9 cellular contexts compared by ENCODE assay signal in the genomic region with DNA sequence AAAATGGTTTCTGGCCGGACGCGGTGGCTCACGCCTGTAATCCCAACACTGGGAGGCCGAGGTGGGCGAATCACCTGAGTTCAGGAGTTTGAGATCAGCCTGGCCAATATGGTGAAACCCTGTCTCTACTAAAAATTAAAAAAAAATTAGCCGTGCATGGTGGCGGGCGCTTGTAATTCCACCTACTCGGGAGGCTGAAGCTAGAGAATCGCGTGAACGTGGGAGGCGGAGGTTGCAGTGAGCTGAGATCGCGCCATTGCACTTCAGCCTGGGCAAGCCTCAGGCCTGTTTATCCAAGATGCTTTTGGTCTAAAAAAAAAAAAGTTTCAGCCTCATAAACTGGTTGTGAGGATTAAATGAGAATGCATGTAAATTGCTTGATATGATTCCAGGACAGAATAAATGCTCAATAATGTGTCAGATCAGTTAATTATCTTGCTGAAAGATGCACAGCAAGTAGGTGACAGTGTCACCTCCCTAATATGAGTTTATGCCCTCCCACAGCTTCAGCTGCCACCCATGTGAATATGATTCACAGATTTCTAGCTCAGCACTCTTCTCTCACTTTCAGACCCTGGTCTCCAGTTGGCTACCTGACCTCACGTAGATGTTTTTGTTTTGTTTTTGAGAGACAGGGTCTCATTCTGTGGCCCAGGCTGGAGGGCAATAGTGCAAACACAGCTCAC. TPM values are rescaled to one million over a fixed set of nuclear protein-coding genes. Genes with fewer than 3 reads are reported as not detected.
A peak's percentile ranks its signal among the peaks of the same experiment; 100 is the strongest.
DNase-seq lines count a peak whose midpoint lies in the region; ATAC-seq, FAIRE-seq and TF ChIP-seq lines count a peak whose summit lies in the region.
"Had no signal": no experiment of that assay in that cellular context is flagged by ENCODE, and none has a peak within 500 bp of the region (broad histone marks: within the 10 kb centered on the region; RNA-seq: fewer than 3 reads in every experiment).

No MANE protein-coding gene starts in this region.

- H3K27ac ChIP-seq in keratinocyte (ENCODE audit: control insufficient read depth, insufficient read depth, low read length) (peak overlapping the region; percentile 92), upper lobe of left lung (no peak overlapping the region)

- WGBS in upper lobe of left lung, 2 donors, result 58 to 78% methylated on average over 17 of the region's 17 CpGs

- H3K9me1 ChIP-seq in keratinocyte (ENCODE audit: control insufficient read depth, extremely low read depth, insufficient read depth, low read length), result no peaks in the 10 kb centered on the region

- no peaks in the 10 kb centered on the region for H4K20me1 ChIP-seq in keratinocyte (ENCODE audit: control insufficient read depth, extremely low read depth, insufficient read depth, low read length)

- FAIRE-seq in keratinocyte (lab: Jason Lieb, UNC), result no peak

- H3K36me3 ChIP-seq in keratinocyte (ENCODE audit: control insufficient read depth in 2 of 2, extremely low read depth in 1 of 2, insufficient read depth in 2 of 2, low read length in 2 of 2) (no peaks in the 10 kb centered on the region), upper lobe of left lung (peaks cover 0 to 2% (median 0%) of the 10 kb centered on the region in 4 donors)

- H3K4me3 ChIP-seq in keratinocyte (ENCODE audit: control insufficient read depth in 2 of 3, extremely low read depth in 1 of 3, insufficient read depth in 2 of 3, low read depth in 1 of 3, low read length in 3 of 3) (peak overlapping the region in 2 of 3 experiments; percentile 87 to 98), upper lobe of left lung (peak overlapping the region in 3 of 4 donors; percentile 76 to 82 (median 78))

- no peak overlapping the region for H3K27ac Mint-ChIP-seq in activated T-cell treated with anti-CD3 and anti-CD28 coated beads, Interleukin-2, amount 50 U/mL, for 72 hours

- no peak for TF ChIP-seq POLR2A in upper lobe of left lung (IDR thresholded peaks at IDR 0.05)

- H3K4me2 ChIP-seq in keratinocyte (ENCODE audit: control insufficient read depth, extremely low read depth, insufficient read depth, low read depth, low read length), result peak overlapping the region; percentile 79

- H2AFZ ChIP-seq in keratinocyte (ENCODE audit: control insufficient read depth, low read length), result peak overlapping the region; percentile 100

- no peak for TF ChIP-seq EP300 in upper lobe of left lung (IDR thresholded peaks at IDR 0.05)

- DNase-seq in stimulated activated CD4-positive, alpha-beta T cell treated with anti-CD3 and anti-CD28 coated beads, Interleukin-15, amount 100 ng/mL, for 24 hours, result peak; percentile 15
- no peak for DNase-seq in stimulated activated CD4-positive, alpha-beta T cell treated with anti-CD3 and anti-CD28 coated beads, Interleukin-2, amount 100 ng/mL, for 48 hours
- peak in 1 of 2 donors; percentile 12 for DNase-seq in activated T-cell treated with anti-CD3 and anti-CD28 coated beads, Interleukin-2, amount 50 U/mL, for 72 hours
- no peak for DNase-seq in keratinocyte (ENCODE audit: low read depth, low spot score)
- no peak for DNase-seq in upper lobe of left lung
- DNase-seq in cortex of kidney (lab: John Stamatoyannopoulos, UW), result no peak
- no peak for DNase-seq in NCI-H146 (lab: John Stamatoyannopoulos, UW)
- DNase-seq: cerebellar nuclear complex had no signal

- TF ChIP-seq CTCF in keratinocyte (optimal IDR thresholded peaks at IDR 0.05 in 1 of 3, IDR thresholded peaks at IDR 0.05 in 1 of 3, conservative IDR thresholded peaks at IDR 0.05 in 1 of 3; ENCODE audit: extremely low read depth in 1 of 3, insufficient read depth in 2 of 3, low read length in 3 of 3), result no peak
- no peak for TF ChIP-seq CTCF in upper lobe of left lung (IDR thresholded peaks at IDR 0.05)

- peaks cover 17% of the 10 kb centered on the region for H3K4me1 ChIP-seq in keratinocyte (ENCODE audit: control insufficient read depth, extremely low read depth, insufficient read depth, low read length)
- peaks cover 10 to 18% (median 13%) of the 10 kb centered on the region in 4 donors for H3K4me1 ChIP-seq in upper lobe of left lung

- H3K9me3 ChIP-seq in keratinocyte (ENCODE audit: control insufficient read depth, low read depth, low read length), result no peaks in the 10 kb centered on the region
- H3K9me3 ChIP-seq in upper lobe of left lung, result no peaks in the 10 kb centered on the region

- no peaks in the 10 kb centered on the region for H3K9me3 Mint-ChIP-seq in activated T-cell treated with anti-CD3 and anti-CD28 coated beads, Interleukin-2, amount 50 U/mL, for 72 hours

- peaks cover 39% of the 10 kb centered on the region for H3K4me1 Mint-ChIP-seq in activated T-cell treated with anti-CD3 and anti-CD28 coated beads, Interleukin-2, amount 50 U/mL, for 72 hours (ENCODE audit: low read depth)

- dilution Hi-C loops in keratinocyte (cut with MboI; ENCODE audit: extremely low pct_ligation_motif_present, low sequenced_read_pairs), result no loop called here

- no peaks in the 10 kb centered on the region for H3K27me3 ChIP-seq in keratinocyte (ENCODE audit: control insufficient read depth, extremely low read depth, insufficient read depth, low read length)
- no peaks in the 10 kb centered on the region for H3K27me3 ChIP-seq in upper lobe of left lung

- H3K4me3 Mint-ChIP-seq in activated T-cell treated with anti-CD3 and anti-CD28 coated beads, Interleukin-2, amount 50 U/mL, for 72 hours, result peak overlapping the region; percentile 64 to 69

- peak overlapping the region; percentile 96 for H3K9ac ChIP-seq in keratinocyte (ENCODE audit: control insufficient read depth, extremely low read depth, insufficient read depth, low read length)

- peaks cover 13 to 17% of the 10 kb centered on the region in 2 donors for H3K36me3 Mint-ChIP-seq in activated T-cell treated with anti-CD3 and anti-CD28 coated beads, Interleukin-2, amount 50 U/mL, for 72 hours (ENCODE audit: insufficient read depth in 2 of 2)

- ATAC-seq in activated T-cell treated with anti-CD3 and anti-CD28 coated beads, Interleukin-2, amount 50 U/mL, for 72 hours (replicated peaks in 1 of 2), result peak in 1 of 2 donors; percentile 28
- ATAC-seq in upper lobe of left lung (ENCODE audit: low FRiP score in 2 of 2) (no peak), HG02884 (IDR thresholded peaks at IDR 0.05; ENCODE audit: unreplicated experiment) (no peak)

- peaks cover 40% of the 10 kb centered on the region for H3K79me2 ChIP-seq in keratinocyte (ENCODE audit: control insufficient read depth, insufficient read depth, low read length)

- no peaks in the 10 kb centered on the region for H3K27me3 Mint-ChIP-seq in activated T-cell treated with anti-CD3 and anti-CD28 coated beads, Interleukin-2, amount 50 U/mL, for 72 hours (ENCODE audit: low read depth)

RNA-seq across cellular contexts. Expression of a gene that starts 1.1 kb away (rescaled TPM):
- 10 to 100 TPM; 45.6 to 47.9 TPM for total RNA-seq in activated T-cell treated with anti-CD3 and anti-CD28 coated beads, Interleukin-2, amount 50 U/mL, for 72 hours
- polyA plus RNA-seq in keratinocyte, result 47.7 to 71.8 TPM (median 48.4 TPM) in 3 replicates
- polyA plus RNA-seq in keratinocyte (2011; ENCODE audit: low read depth), result 4.6 TPM
- polyA plus RNA-seq in keratinocyte (2011; cell fraction: cytosol; rRNA removed), result 28.4 and 53.5 TPM in 2 replicates
- polyA plus RNA-seq in keratinocyte (2011; cell fraction: nucleus; rRNA removed), result 62.4 and 87.9 TPM in 2 replicates
- 21.3 and 30.8 TPM in 2 replicates for polyA plus RNA-seq in keratinocyte (2012; ENCODE audit: low replicate concordance)
- 20.3 to 78.6 TPM (median 48.3 TPM) in 3 replicates for polyA minus RNA-seq in keratinocyte
- polyA minus RNA-seq in keratinocyte (2011; cell fraction: cytosol; rRNA and poly(A)+ RNA removed), result 47.4 TPM
- 43.5 and 62.9 TPM in 2 replicates for polyA minus RNA-seq in keratinocyte (2011; cell fraction: nucleus; rRNA and poly(A)+ RNA removed)
- 10 to 100 TPM in 5 of 6 donors, 1 to 10 TPM in 1; 5.2 to 31.4 (median 23.0) TPM for total RNA-seq in upper lobe of left lung

RNA-seq across cellular contexts. Expression of a gene that starts 47.9 kb away (rescaled TPM):
- 10 to 100 TPM; 22.4 to 31.8 TPM for total RNA-seq in activated T-cell treated with anti-CD3 and anti-CD28 coated beads, Interleukin-2, amount 50 U/mL, for 72 hours
- polyA plus RNA-seq in keratinocyte, result 10.4 to 14.9 TPM (median 13.1 TPM) in 3 replicates
- 2.1 TPM for polyA plus RNA-seq in keratinocyte (2011; ENCODE audit: low read depth)
- polyA plus RNA-seq in keratinocyte (2011; cell fraction: cytosol; rRNA removed), result 12.8 and 14.5 TPM in 2 replicates
- polyA plus RNA-seq in keratinocyte (2011; cell fraction: nucleus; rRNA removed), result 12.7 and 17.8 TPM in 2 replicates
- polyA plus RNA-seq in keratinocyte (2012; ENCODE audit: low replicate concordance), result 6.6 and 8.7 TPM in 2 replicates
- polyA minus RNA-seq in keratinocyte, result 21.1 to 32.3 TPM (median 23.8 TPM) in 3 replicates
- 16.5 TPM for polyA minus RNA-seq in keratinocyte (2011; cell fraction: cytosol; rRNA and poly(A)+ RNA removed)
- polyA minus RNA-seq in keratinocyte (2011; cell fraction: nucleus; rRNA and poly(A)+ RNA removed), result 9.0 and 13.9 TPM in 2 replicates
- total RNA-seq in upper lobe of left lung, result 10 to 100 TPM in 4 of 6 donors, 1 to 10 TPM in 2; 8.4 to 18.9 (median 10.7) TPM

RNA-seq across cellular contexts. Expression of a gene that starts 48.2 kb away (rescaled TPM):
- total RNA-seq in activated T-cell treated with anti-CD3 and anti-CD28 coated beads, Interleukin-2, amount 50 U/mL, for 72 hours, result 10 to 100 TPM; 17.3 to 18.9 TPM
- polyA plus RNA-seq in keratinocyte, result 4.8 to 8.4 TPM (median 5.0 TPM) in 3 replicates
- 1.3 TPM for polyA plus RNA-seq in keratinocyte (2011; ENCODE audit: low read depth)
- 2.6 and 3.6 TPM in 2 replicates for polyA plus RNA-seq in keratinocyte (2011; cell fraction: cytosol; rRNA removed)
- polyA plus RNA-seq in keratinocyte (2011; cell fraction: nucleus; rRNA removed), result 23.8 and 25.5 TPM in 2 replicates
- polyA plus RNA-seq in keratinocyte (2012; ENCODE audit: low replicate concordance), result 1.9 and 5.4 TPM in 2 replicates
- 6.5 to 8.9 TPM (median 8.4 TPM) in 3 replicates for polyA minus RNA-seq in keratinocyte
- polyA minus RNA-seq in keratinocyte (2011; cell fraction: cytosol; rRNA and poly(A)+ RNA removed), result 5.2 TPM
- polyA minus RNA-seq in keratinocyte (2011; cell fraction: nucleus; rRNA and poly(A)+ RNA removed), result 13.4 and 13.5 TPM in 2 replicates
- 10 to 100 TPM in 2 of 6 donors, 1 to 10 TPM in 4; 5.8 to 37.7 (median 8.0) TPM for total RNA-seq in upper lobe of left lung
